In genomic region chr5:181181650-181182565, GRCh38 we compare ENCODE assay signal across 8 cellular contexts. TPM values are rescaled to one million over a fixed set of nuclear protein-coding genes. Genes with fewer than 3 reads are reported as not detected.
DNase-seq lines count a peak whose midpoint lies in the region; ATAC-seq lines count a peak whose summit lies in the region.

No MANE protein-coding gene starts in this region.

- no peak overlapping the region for H3K27ac Mint-ChIP-seq in T-helper 2 cell treated with Interferon-gamma antibody and Interleukin-4, amounts not matched to agents 5 μg/mL and 100 μg/mL, for 36 hours
- H3K27ac Mint-ChIP-seq in naive thymus-derived CD8-positive, alpha-beta T cell = peak overlapping the region in 8 of 10 donors; percentile 53 to 95 (median 86)

- H3K9me3 ChIP-seq in effector memory CD4-positive, alpha-beta T cell (ENCODE audit: control insufficient read depth, low read length) = no peaks in the 10 kb centered on the region

- H3K9me3 Mint-ChIP-seq in T-helper 2 cell treated with Interferon-gamma antibody and Interleukin-4, amounts not matched to agents 5 μg/mL and 100 μg/mL, for 36 hours = no peaks in the 10 kb centered on the region
- no peaks in the 10 kb centered on the region for H3K9me3 Mint-ChIP-seq in naive thymus-derived CD8-positive, alpha-beta T cell

- DNase-seq in stimulated activated CD4-positive, alpha-beta T cell treated with anti-CD3 and anti-CD28 coated beads, Interleukin-1b, Interleukin-23, amount 100 ng/mL, for 48 hours = peak; percentile 57
- DNase-seq in stimulated activated CD4-positive, alpha-beta T cell treated with anti-CD3 and anti-CD28 coated beads, Interleukin-2, amount 100 ng/mL, for 48 hours = no peak
- peak; percentile 42 for DNase-seq in T-helper 2 cell treated with Interferon-gamma antibody and Interleukin-4, amounts not matched to agents 5 μg/mL and 100 μg/mL, for 36 hours (ENCODE audit: low spot score)
- DNase-seq in effector memory CD4-positive, alpha-beta T cell = peak; percentile 45 to 63 (median 55)
- peak in 9 of 10 donors; percentile 50 to 83 (median 64) for DNase-seq in naive thymus-derived CD8-positive, alpha-beta T cell
- DNase-seq in ecto neural progenitor cell (ENCODE audit: low spot score) = no peak
- DNase-seq in NCI-H1092 (lab: John Stamatoyannopoulos, UW) = no peak

- H3K4me1 Mint-ChIP-seq in T-helper 2 cell treated with Interferon-gamma antibody and Interleukin-4, amounts not matched to agents 5 μg/mL and 100 μg/mL, for 36 hours (ENCODE audit: low read depth) = peaks cover 17% of the 10 kb centered on the region
- H3K4me1 Mint-ChIP-seq in naive thymus-derived CD8-positive, alpha-beta T cell = peaks cover 6 to 38% (median 26%) of the 10 kb centered on the region in 4 donors

- peak overlapping the region; percentile 48 for H3K4me3 Mint-ChIP-seq in T-helper 2 cell treated with Interferon-gamma antibody and Interleukin-4, amounts not matched to agents 5 μg/mL and 100 μg/mL, for 36 hours
- peak overlapping the region in 8 of 10 donors; percentile 66 to 91 (median 86) for H3K4me3 Mint-ChIP-seq in naive thymus-derived CD8-positive, alpha-beta T cell

- H3K27me3 ChIP-seq in effector memory CD4-positive, alpha-beta T cell (replicated peaks; ENCODE audit: control insufficient read depth, insufficient read depth, low read length, poor library complexity, severe bottlenecking) = no peaks in the 10 kb centered on the region

- peaks cover 13% of the 10 kb centered on the region for H3K27me3 Mint-ChIP-seq in T-helper 2 cell treated with Interferon-gamma antibody and Interleukin-4, amounts not matched to agents 5 μg/mL and 100 μg/mL, for 36 hours (ENCODE audit: low read depth)
- H3K27me3 Mint-ChIP-seq in naive thymus-derived CD8-positive, alpha-beta T cell = peaks cover 0 to 2% (median 0%) of the 10 kb centered on the region in 5 donors

- H3K27ac ChIP-seq in effector memory CD4-positive, alpha-beta T cell (ENCODE audit: insufficient read depth, low read length, poor library complexity, severe bottlenecking) = no peak overlapping the region

- ATAC-seq in HG03135 (IDR thresholded peaks at IDR 0.05; ENCODE audit: unreplicated experiment) = peak; percentile 66
- ATAC-seq in naive thymus-derived CD8-positive, alpha-beta T cell = peak; percentile 45 to 70

- no peaks in the 10 kb centered on the region for H3K36me3 ChIP-seq in effector memory CD4-positive, alpha-beta T cell (ENCODE audit: control insufficient read depth, insufficient read depth, low read length)

- H3K4me1 ChIP-seq in effector memory CD4-positive, alpha-beta T cell (ENCODE audit: control insufficient read depth, insufficient read depth, low read length, poor library complexity, severe bottlenecking) = peaks cover 3% of the 10 kb centered on the region

- H3K4me3 ChIP-seq in effector memory CD4-positive, alpha-beta T cell (ENCODE audit: insufficient read depth, low read depth, low read length, poor library complexity, severe bottlenecking) = no peak overlapping the region

- POLR2A ChIA-PET in naive thymus-derived CD8-positive, alpha-beta T cell (lab: Charles Lee) = interaction anchor here (1.4 to 13.1 kb wide), 3 partner anchors 10 to 79 kb away, joined by 3 to 286 read pairs (median 51); partner anchors contain the start of genes TRIM41 and TRIM52

- no peaks in the 10 kb centered on the region for H3K36me3 Mint-ChIP-seq in T-helper 2 cell treated with Interferon-gamma antibody and Interleukin-4, amounts not matched to agents 5 μg/mL and 100 μg/mL, for 36 hours (ENCODE audit: low read depth)
- H3K36me3 Mint-ChIP-seq in naive thymus-derived CD8-positive, alpha-beta T cell = no peaks in the 10 kb centered on the region

RNA-seq across cellular contexts. Expression of gene TRIM7, which starts 23.1 kb away (rescaled TPM):
- 1 to 10 TPM; 3.7 to 4.2 TPM for total RNA-seq in naive thymus-derived CD8-positive, alpha-beta T cell
- polyA plus RNA-seq in naive thymus-derived CD8-positive, alpha-beta T cell = under 1 TPM in 1 of 3 donors, not detected in 2; 0.40 TPM

RNA-seq across cellular contexts. Expression of gene OR2V2, which starts 34.5 kb away (rescaled TPM):
- not detected for total RNA-seq in naive thymus-derived CD8-positive, alpha-beta T cell
- polyA plus RNA-seq in naive thymus-derived CD8-positive, alpha-beta T cell = not detected

RNA-seq across cellular contexts. Expression of gene TRIM41, which starts 41.2 kb away (rescaled TPM):
- 10 to 100 TPM; 33.3 to 40.7 TPM for total RNA-seq in naive thymus-derived CD8-positive, alpha-beta T cell
- polyA plus RNA-seq in naive thymus-derived CD8-positive, alpha-beta T cell = 1 to 10 TPM; 1.1 to 2.6 (median 1.6) TPM

RNA-seq across cellular contexts. Expression of gene OR2V1, which starts 50.9 kb away (rescaled TPM):
- not detected for total RNA-seq in naive thymus-derived CD8-positive, alpha-beta T cell
- polyA plus RNA-seq in naive thymus-derived CD8-positive, alpha-beta T cell = not detected

Comparison
In these comparisons a context has a peak if more than half of its experiments do, and no peak if none do; other contexts are left out.
1. DNase-seq: peak in stimulated activated CD4-positive, alpha-beta T cell treated with anti-CD3 and anti-CD28 coated beads, Interleukin-1b, Interleukin-23, amount 100 ng/mL, for 48 hours (single experiment), T-helper 2 cell treated with Interferon-gamma antibody and Interleukin-4, amounts not matched to agents 5 μg/mL and 100 μg/mL, for 36 hours (single experiment), effector memory CD4-positive, alpha-beta T cell (3 of 3) and naive thymus-derived CD8-positive, alpha-beta T cell (9 of 10); none in stimulated activated CD4-positive, alpha-beta T cell treated with anti-CD3 and anti-CD28 coated beads, Interleukin-2, amount 100 ng/mL, for 48 hours (0 of 2), ecto neural progenitor cell (single experiment) and NCI-H1092 (single experiment).